28 cellular contexts compared by ENCODE assay signal in genomic region chrX:20032201-20032600, GRCh38.
"Had no signal": no experiment of that assay in that cellular context is flagged by ENCODE, and none has a peak within 500 bp of the region (broad histone marks: within the 10 kb centered on the region; RNA-seq: fewer than 3 reads in every experiment).

No MANE protein-coding gene starts in this region.

- DNase-seq: activated CD4-positive, alpha-beta T cell treated with anti-CD3 and anti-CD28 coated beads, Interleukin-2, amount 10 ng/mL, durations not matched to agents 24 days and 14 days; activated CD4-positive, alpha-beta T cell treated with anti-CD3 and anti-CD28 coated beads, Interleukin-2, amount 50 U/mL, for 4 hours; activated CD8-positive, alpha-beta T cell treated with anti-CD3 and anti-CD28 coated beads for 36 hours; activated effector memory CD4-positive, alpha-beta T cell treated with anti-CD3 and anti-CD28 coated beads, Interleukin-2, amount 50 U/mL, for 16 hours; activated naive CD4-positive, alpha-beta T cell; activated naive CD4-positive, alpha-beta T cell treated with anti-CD3 and anti-CD28 coated beads, Interleukin-2, amount 50 U/mL, for 16 hours; activated naive CD8-positive, alpha-beta T cell treated with anti-CD3 and anti-CD28 coated beads for 36 hours; activated T-cell treated with anti-CD3 and anti-CD28 coated beads, Interleukin-2, amount 50 U/mL, for 1 hour; activated T-cell treated with anti-CD3 and anti-CD28 coated beads, Interleukin-2, amount 50 U/mL, for 72 hours; amniotic stem cell; aorta; brain microvascular endothelial cell; Kasumi-1; KG1; NCI-H1092 treated with DMSO at 0.1 percent for 48 hours; NCI-H1417; NCI-H146; NCI-H187; NCI-H2081; NCI-H2171 treated with DMSO at 0.1 percent for 48 hours; NCI-H2227 treated with DMSO at 0.1 percent for 48 hours; NCI-H446; NCI-H510A treated with DMSO at 0.1 percent for 48 hours; NCI-H69; RPMI8226; SHP77 treated with DMSO at 0.1 percent for 48 hours; T1000 had no signal

- H3K27ac ChIP-seq: brain microvascular endothelial cell, SJSA1 had no signal
